8 cellular contexts compared by ENCODE assay signal in the genomic region with DNA sequence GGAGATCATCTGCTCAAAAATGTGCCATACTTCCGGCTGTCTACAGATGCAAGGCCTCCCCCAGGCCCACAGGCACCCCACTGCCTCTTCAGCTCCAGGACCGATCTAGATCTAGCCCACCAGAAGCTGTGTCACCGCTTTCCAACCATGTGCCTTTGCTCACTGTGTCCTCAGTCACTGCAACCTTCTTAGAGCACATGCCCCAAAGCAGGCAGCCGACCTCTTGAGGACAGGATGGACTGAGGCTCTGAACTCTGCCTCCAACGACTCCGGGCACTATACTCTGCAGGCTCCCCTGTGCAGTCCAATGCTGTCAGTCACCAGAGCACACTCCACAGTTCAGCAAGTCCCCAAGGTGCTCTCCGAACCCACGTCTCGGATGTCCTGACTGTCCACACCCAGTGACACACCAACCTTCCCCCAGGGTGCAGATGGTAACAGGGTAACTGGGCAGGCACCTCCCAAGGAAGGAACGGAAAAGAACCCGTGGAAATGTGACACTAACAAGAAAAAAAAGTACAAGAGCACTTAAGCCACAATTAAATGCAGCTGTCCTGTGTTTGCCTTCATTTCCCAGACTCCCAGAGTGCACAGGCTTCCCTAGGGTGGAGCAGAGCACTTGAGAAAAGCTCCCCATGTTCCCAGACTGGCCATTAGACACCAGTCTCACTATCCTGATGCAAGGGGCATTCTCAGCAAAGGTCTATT. TPM values are rescaled to one million over a fixed set of nuclear protein-coding genes. Genes with fewer than 3 reads are reported as not detected.
DNase-seq lines count a peak whose midpoint lies in the region; ATAC-seq and TF ChIP-seq lines count a peak whose summit lies in the region.

No MANE protein-coding gene starts in this region.

- no peak for TF ChIP-seq POLR2A in breast epithelium (IDR thresholded peaks at IDR 0.05)

- H3K4me3 ChIP-seq in breast epithelium: peak overlapping the region; percentile 17 to 53 (median 40)
- no peak overlapping the region for H3K4me3 ChIP-seq in mucosa of stomach (ENCODE audit: low read length)

- no peak for TF ChIP-seq CTCF in breast epithelium (IDR thresholded peaks at IDR 0.05)
- no peak for TF ChIP-seq CTCF in GM13977 (IDR thresholded peaks at IDR 0.05; ENCODE audit: extremely low read depth, insufficient read depth, missing control alignments)

- H3K9ac ChIP-seq in mucosa of stomach (ENCODE audit: low read length): peak overlapping the region; percentile 30

- H3K4me1 ChIP-seq in breast epithelium (peaks cover 4 to 8% of the 10 kb centered on the region in 2 donors), mucosa of stomach (ENCODE audit: control insufficient read depth, insufficient read depth, low read length) (peaks cover 40% of the 10 kb centered on the region)

- intact Hi-C loops in breast epithelium (cut with DNase I; ENCODE audit: low total_unique reads): loop anchor here (10.0 kb wide), 2 partner anchors 67 to 127 kb away; no protein-coding TSS in a partner anchor

- H3K9me3 ChIP-seq in breast epithelium (no peaks in the 10 kb centered on the region), mucosa of stomach (ENCODE audit: control insufficient read depth, low read length) (no peaks in the 10 kb centered on the region)

- peak; percentile 3 to 56 for DNase-seq in NCI-H2081 (lab: John Stamatoyannopoulos, UW)
- no peak for DNase-seq in NCI-H2081 treated with DMSO at 0.1 percent for 48 hours (lab: John Stamatoyannopoulos, UW)
- peak; percentile 80 to 92 for DNase-seq in NCI-H524 (lab: John Stamatoyannopoulos, UW)
- no peak for DNase-seq in breast epithelium (ENCODE audit: low spot score in 2 of 2)
- no peak for DNase-seq in activated CD4-positive, CD25-positive, alpha-beta regulatory T cell treated with anti-CD3 and anti-CD28 coated beads, Interleukin-2, amount 50 U/mL, for 72 hours
- no peak for DNase-seq in GM13977 (ENCODE audit: low spot score)

- H3K36me3 ChIP-seq in breast epithelium: no peaks in the 10 kb centered on the region
- no peaks in the 10 kb centered on the region for H3K36me3 ChIP-seq in mucosa of stomach (ENCODE audit: control insufficient read depth, insufficient read depth, low read length)

- in situ Hi-C loops in GM13977 (cut with MboI; ENCODE audit: low pct_unique_long_range_greater_than_20kb, low sequenced_read_pairs, unreplicated experiment): no loop called here

- no peak for ATAC-seq in GM18868 (IDR thresholded peaks at IDR 0.05; ENCODE audit: unreplicated experiment)

- H3K27me3 ChIP-seq in breast epithelium: no peaks in the 10 kb centered on the region
- H3K27me3 ChIP-seq in mucosa of stomach (ENCODE audit: control insufficient read depth, insufficient read depth, low read length): no peaks in the 10 kb centered on the region

- H3K27ac ChIP-seq in breast epithelium: peak overlapping the region; percentile 71 to 91

RNA-seq across cellular contexts. Expression of a gene that starts 4.8 kb away (rescaled TPM):
- total RNA-seq in breast epithelium: 100 to 1,000 TPM in 1 of 3 donors, 10 to 100 TPM in 2; 61.3 to 149 (median 71.9) TPM

Comparison
In these comparisons a context has a peak if more than half of its experiments do, and no peak if none do; other contexts are left out.
1. DNase-seq: peak in NCI-H2081 (2 of 2) and NCI-H524 (2 of 2); none in NCI-H2081 treated with DMSO at 0.1 percent for 48 hours (single experiment), breast epithelium (0 of 2), activated CD4-positive, CD25-positive, alpha-beta regulatory T cell treated with anti-CD3 and anti-CD28 coated beads, Interleukin-2, amount 50 U/mL, for 72 hours (single experiment) and GM13977 (single experiment).